In the genomic region with DNA sequence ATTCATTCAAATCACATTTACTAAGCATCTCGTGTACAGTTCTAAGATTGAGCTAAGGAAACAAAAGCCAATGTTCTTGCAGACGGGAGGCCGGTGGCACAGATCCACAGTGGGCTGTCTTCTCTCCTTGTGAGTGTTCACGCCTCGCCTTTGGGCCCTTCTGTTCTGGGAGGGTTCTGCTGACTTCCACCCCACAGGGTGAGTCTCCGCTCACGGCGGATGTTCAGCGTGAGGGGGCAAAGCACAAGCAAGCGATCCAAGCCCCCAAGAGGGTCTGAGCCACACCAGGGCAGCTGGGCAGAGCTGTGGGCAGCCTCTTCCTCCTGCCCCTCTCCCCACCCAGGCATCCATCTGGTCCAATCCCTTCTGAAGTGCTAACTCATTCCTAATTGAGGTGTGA, we compare ENCODE assay signal across 19 cellular contexts.
DNase-seq lines count a peak whose midpoint lies in the region; ATAC-seq, FAIRE-seq and TF ChIP-seq lines count a peak whose summit lies in the region.
"Had no signal": no experiment of that assay in that cellular context is flagged by ENCODE, and none has a peak within 500 bp of the region (broad histone marks: within the 10 kb centered on the region; RNA-seq: fewer than 3 reads in every experiment).

No MANE protein-coding gene starts in this region.

- H3K4me1 ChIP-seq in kidney (ENCODE audit: control insufficient read depth in 1 of 2, insufficient read depth in 1 of 2, low read depth in 1 of 2, low read length in 2 of 2), result peaks cover 3 to 4% of the 10 kb centered on the region in 2 donors

- peaks cover 0 to 2% of the 10 kb centered on the region in 2 donors for H3K36me3 ChIP-seq in kidney (ENCODE audit: control insufficient read depth in 1 of 2, insufficient read depth in 2 of 2, low read length in 2 of 2)

- ATAC-seq in sciatic nerve, result no peak

- no peak overlapping the region for H3K9ac ChIP-seq in kidney (ENCODE audit: low read length in 2 of 2)

- intact Hi-C loops in kidney (cut with DNase I), result no loop called here
- intact Hi-C loops in sciatic nerve (cut with DNase I), result no loop called here

- DNase-seq in stimulated activated CD4-positive, alpha-beta T cell treated with anti-CD3 and anti-CD28 coated beads, Interleukin-4, amount 100 ng/mL, for 24 hours, result peak; percentile 1
- no peak for DNase-seq in stimulated activated CD4-positive, alpha-beta T cell treated with anti-CD3 and anti-CD28 coated beads, Interleukin-12 subunit alpha, Interleukin-12 subunit beta, amount 100 ng/mL, for 4 hours
- DNase-seq in kidney (peak; percentile 48), sciatic nerve (ENCODE audit: low spot score) (peak; percentile 59), globus pallidus (ENCODE audit: low spot score) (no peak), GM10248 (ENCODE audit: extremely low spot score) (no peak), NCI-H1417 treated with DMSO at 0.1 percent for 48 hours (lab: John Stamatoyannopoulos, UW) (no peak)
- no peak for DNase-seq in activated CD4-positive, alpha-beta T cell treated with anti-CD3 and anti-CD28 coated beads, Interleukin-2, amount 50 U/mL, for 4 hours
- DNase-seq: activated gamma-delta T cell treated with Interleukin-2 at 50 U/mL for 16 hours; C1 segment of cervical spinal cord; EL; H7; NCI-H1105 treated with DMSO at 0.1 percent for 48 hours; NCI-H2081; NCI-H345; NCI-H82; SIG-M5; stimulated activated CD8-positive, alpha-beta memory T cell treated with anti-CD3 and anti-CD28 coated beads, Interleukin-4, amount 100 ng/mL, for 48 hours had no signal

- no peaks in the 10 kb centered on the region for H3K9me3 ChIP-seq in kidney (ENCODE audit: control insufficient read depth in 1 of 2, low read length in 2 of 2)

- TF ChIP-seq CTCF in kidney (IDR thresholded peaks at IDR 0.05; ENCODE audit: borderline replicate concordance, extremely low read depth, insufficient read depth) (no peak), GM10248 (IDR thresholded peaks at IDR 0.05; ENCODE audit: control extremely low read depth, extremely low read depth, low read depth, missing control alignments) (no peak)

- POLR2A ChIA-PET in GM10248 (lab: Yijun Ruan, JAX), result no interaction called here

- no peak overlapping the region for H3K4me3 ChIP-seq in kidney (ENCODE audit: low read length in 2 of 2)

- CTCF ChIA-PET in GM10248 (lab: Yijun Ruan, JAX), result no interaction called here

- no peak overlapping the region for H3K27ac ChIP-seq in kidney (ENCODE audit: low read depth in 2 of 2, low read length in 2 of 2)
- H3K27ac ChIP-seq: HL-60 had no signal

- no peak for FAIRE-seq in kidney (lab: Jason Lieb, UNC)

Comparison
In these comparisons a context has a peak if more than half of its experiments do, and no peak if none do; other contexts are left out.
1. DNase-seq: peak in stimulated activated CD4-positive, alpha-beta T cell treated with anti-CD3 and anti-CD28 coated beads, Interleukin-4, amount 100 ng/mL, for 24 hours (single experiment), kidney (single experiment) and sciatic nerve (single experiment); none in stimulated activated CD4-positive, alpha-beta T cell treated with anti-CD3 and anti-CD28 coated beads, Interleukin-12 subunit alpha, Interleukin-12 subunit beta, amount 100 ng/mL, for 4 hours (single experiment), globus pallidus (single experiment), GM10248 (single experiment), NCI-H1417 treated with DMSO at 0.1 percent for 48 hours (single experiment) and activated CD4-positive, alpha-beta T cell treated with anti-CD3 and anti-CD28 coated beads, Interleukin-2, amount 50 U/mL, for 4 hours (0 of 2).